1 cellular context compared by ENCODE assay signal in genomic region chr22:44170470-44170869, GRCh38.
TF ChIP-seq lines count a peak whose summit lies in the region.

No MANE protein-coding gene starts in this region.

TF ChIP-seq in H1, 55 proteins besides CTCF, POLR2A, EP300 and RAD21 (continued from another document):
- TF ChIP-seq ATF2 (IDR thresholded peaks at IDR 0.05; ENCODE audit: low read length) (no peak), BACH1 (IDR thresholded peaks at IDR 0.05; ENCODE audit: low read length) (no peak), SP1 (IDR thresholded peaks at IDR 0.05; ENCODE audit: low read depth, low read length) (no peak), SAP30 (IDR thresholded peaks at IDR 0.05; ENCODE audit: insufficient read depth, insufficient replicate concordance, low read length) (no peak), CEBPB (IDR thresholded peaks at IDR 0.05; ENCODE audit: low read depth, low read length) (no peak), TCF12 (IDR thresholded peaks at IDR 0.05; ENCODE audit: low read depth, low read length) (no peak), ATF3 (IDR thresholded peaks at IDR 0.05; ENCODE audit: insufficient read depth, low read depth, low read length) (no peak), CHD7 (IDR thresholded peaks at IDR 0.05; ENCODE audit: insufficient replicate concordance, low read length) (no peak)
